In genomic region chr1:96236156-96236739, GRCh38 we compare ENCODE assay signal across 1 cellular context.
TF ChIP-seq lines count a peak whose summit lies in the region.

No MANE protein-coding gene starts in this region.

TF ChIP-seq in H1, 55 proteins besides CTCF, POLR2A, EP300 and RAD21 (continued from another document):
- TF ChIP-seq BACH1 (IDR thresholded peaks at IDR 0.05; ENCODE audit: low read length) (no peak), MAX (IDR thresholded peaks at IDR 0.05) (no peak), CTBP2 (IDR thresholded peaks at IDR 0.05; ENCODE audit: borderline replicate concordance, insufficient read depth, insufficient read length, low read length) (no peak), TCF12 (IDR thresholded peaks at IDR 0.05; ENCODE audit: low read depth, low read length) (no peak), SAP30 (IDR thresholded peaks at IDR 0.05; ENCODE audit: insufficient read depth, insufficient replicate concordance, low read length) (no peak), NANOG (IDR thresholded peaks at IDR 0.05; ENCODE audit: insufficient read depth, low read depth, low read length, poor library complexity, severe bottlenecking) (no peak), TAF7 (optimal IDR thresholded peaks at IDR 0.05; ENCODE audit: borderline replicate concordance, low read depth, low read length) (no peak)
TF ChIP-seq in H1: peak in this region for 0.
